ENCODE assay signal across 34 cellular contexts in genomic region chr20:48080583-48080982, GRCh38.
"Had no signal": no experiment of that assay in that cellular context is flagged by ENCODE, and none has a peak within 500 bp of the region (broad histone marks: within the 10 kb centered on the region; RNA-seq: fewer than 3 reads in every experiment).

No MANE protein-coding gene starts in this region.

- DNase-seq: activated B cell treated with CpG ODN at 0.5 μM for 24 hours; activated CD4-positive, alpha-beta T cell treated with anti-CD3 and anti-CD28 coated beads for 48 hours; activated CD4-positive, alpha-beta T cell treated with anti-CD3 and anti-CD28 coated beads, Interleukin-2, amount 50 U/mL, for 1 hour; activated CD4-positive, alpha-beta T cell treated with anti-CD3 and anti-CD28 coated beads, Interleukin-2, amount 50 U/mL, for 48 hours; activated CD8-positive, alpha-beta memory T cell treated with anti-CD3 and anti-CD28 coated beads for 24 hours; activated CD8-positive, alpha-beta T cell treated with anti-CD3 and anti-CD28 coated beads for 36 hours; activated effector memory CD4-positive, alpha-beta T cell treated with Interleukin-2 at 50 U/mL for 16 hours; activated gamma-delta T cell treated with Interleukin-2 at 50 U/mL for 16 hours; activated naive CD4-positive, alpha-beta T cell treated with anti-CD3 and anti-CD28 coated beads, Interleukin-2, amount 50 U/mL, for 16 hours; activated naive CD4-positive, alpha-beta T cell treated with Interleukin-2 at 50 U/mL for 16 hours; activated T-cell treated with anti-CD3 and anti-CD28 coated beads, Interleukin-2, amount 50 U/mL, for 4 hours; amniotic stem cell; anterior cingulate cortex; brain microvascular endothelial cell; cortex of kidney; dermis blood vessel endothelial cell; effector CD4-positive, alpha-beta T cell; effector memory CD8-positive, alpha-beta T cell; foreskin keratinocyte; gastrocnemius medialis; glutamatergic neuron; heart left ventricle; T-helper 1 cell; T-helper 17 cell; T1000; WERI-Rb-1 had no signal

- ATAC-seq: activated CD4-positive, CD25-positive, alpha-beta regulatory T cell treated with anti-CD3 and anti-CD28 coated beads, Interleukin-2, amount 50 U/mL, for 24 hours; activated CD8-positive, alpha-beta T cell treated with anti-CD3 and anti-CD28 coated beads for 36 hours; activated T-cell treated with anti-CD3 and anti-CD28 coated beads, Interleukin-2, amount 50 U/mL, for 4 hours; activated T-helper 17 cell treated with anti-CD3 and anti-CD28 coated beads, Interleukin-2, amount 50 U/mL, for 72 hours; effector memory CD8-positive, alpha-beta T cell; foreskin keratinocyte; gastrocnemius medialis; heart left ventricle; T-helper 17 cell had no signal

- H3K4me3 ChIP-seq: esophagus muscularis mucosa, gastrocnemius medialis, heart left ventricle had no signal

- FAIRE-seq: astrocyte, bronchial epithelial cell, colon, endometrium, endothelial cell of umbilical vein had no signal
